8 cellular contexts compared by ENCODE assay signal in the genomic region with DNA sequence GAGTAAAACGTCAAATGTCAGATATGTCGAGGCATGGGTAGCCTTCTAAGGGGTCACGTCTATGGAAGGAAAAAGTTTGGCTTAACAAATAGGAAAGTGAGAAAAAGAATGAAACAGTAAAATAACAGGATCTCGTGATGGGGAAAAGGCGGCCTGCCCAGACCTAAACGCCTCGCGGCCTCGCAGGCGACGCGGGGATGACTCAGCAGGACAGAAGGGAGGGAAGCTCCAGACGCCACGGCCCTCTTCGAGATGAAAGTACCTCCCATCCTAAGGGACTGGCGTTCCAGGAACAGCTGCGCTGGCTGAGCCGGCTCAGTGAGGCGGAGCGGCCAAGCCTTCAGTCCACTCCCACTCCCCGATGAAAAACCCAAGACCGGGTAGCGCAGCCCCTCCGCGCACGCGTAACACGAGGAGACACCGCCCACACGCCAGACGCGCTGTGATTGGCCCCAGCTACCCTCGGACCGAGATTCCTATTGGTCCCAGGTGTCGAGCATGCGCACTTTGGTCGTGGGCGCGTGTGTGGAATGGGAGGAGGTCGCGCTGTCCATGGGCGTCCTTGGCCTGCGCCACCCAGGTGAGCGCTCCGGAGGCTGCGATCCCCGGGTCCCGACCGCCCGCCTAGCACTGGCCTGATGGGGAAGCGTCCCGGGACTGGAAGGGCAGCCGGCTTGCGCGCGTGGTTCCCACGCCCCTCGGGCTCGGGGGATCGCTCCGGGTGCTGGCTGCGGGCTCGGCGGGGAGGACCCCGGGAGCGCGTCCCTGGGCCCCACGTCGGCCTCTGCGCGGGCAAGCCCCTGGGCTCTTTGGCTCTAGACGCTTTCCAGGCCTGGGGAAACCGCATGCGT.
DNase-seq lines count a peak whose midpoint lies in the region; ATAC-seq, FAIRE-seq and TF ChIP-seq lines count a peak whose summit lies in the region.

No MANE protein-coding gene starts in this region.

- H3K27me3 ChIP-seq in keratinocyte (ENCODE audit: control insufficient read depth, extremely low read depth, insufficient read depth, low read length): no peaks in the 10 kb centered on the region

- no peaks in the 10 kb centered on the region for H3K9me3 ChIP-seq in keratinocyte (ENCODE audit: control insufficient read depth, low read depth, low read length)

- H3K79me2 ChIP-seq in keratinocyte (ENCODE audit: control insufficient read depth, insufficient read depth, low read length): peaks cover 21% of the 10 kb centered on the region

- peak; percentile 96 for DNase-seq in D341Med (ENCODE audit: low spot score)
- peak; percentile 86 for DNase-seq in NCI-H1092 treated with DMSO at 0.1 percent for 48 hours (lab: John Stamatoyannopoulos, UW)
- peak; percentile 65 to 78 (median 68) for DNase-seq in activated CD4-positive, CD25-positive, alpha-beta regulatory T cell (lab: John Stamatoyannopoulos, UW)
- DNase-seq in caudate nucleus (lab: John Stamatoyannopoulos, UW): peak in 60 of 61 donors; percentile 3 to 94 (median 84)
- DNase-seq in keratinocyte (ENCODE audit: low read depth, low spot score): peak; percentile 76
- peak; percentile 59 to 84 (median 70) for DNase-seq in stimulated activated CD4-positive, alpha-beta T cell treated with anti-CD3 and anti-CD28 coated beads, Interleukin-1b, Interleukin-23, amount 100 ng/mL, for 24 hours (ENCODE audit: low read depth in 4 of 4, low spot score in 1 of 4)
- DNase-seq in NCI-H2107 treated with DMSO at 0.1 percent for 48 hours (lab: John Stamatoyannopoulos, UW; ENCODE audit: unreplicated experiment): no peak

- H3K27ac ChIP-seq in caudate nucleus (ENCODE audit: low read depth, low read length): peak overlapping the region; percentile 83
- peak overlapping the region; percentile 69 for H3K27ac ChIP-seq in keratinocyte (ENCODE audit: control insufficient read depth, insufficient read depth, low read length)

- FAIRE-seq in keratinocyte (lab: Jason Lieb, UNC): peak; percentile 34

- TF ChIP-seq CTCF in keratinocyte (optimal IDR thresholded peaks at IDR 0.05 in 1 of 3, IDR thresholded peaks at IDR 0.05 in 1 of 3, conservative IDR thresholded peaks at IDR 0.05 in 1 of 3; ENCODE audit: extremely low read depth in 1 of 3, insufficient read depth in 2 of 3, low read length in 3 of 3): no peak

- H2AFZ ChIP-seq in keratinocyte (ENCODE audit: control insufficient read depth, low read length): peak overlapping the region; percentile 46

- peak overlapping the region; percentile 69 to 92 (median 76) for H3K4me3 ChIP-seq in keratinocyte (ENCODE audit: control insufficient read depth in 2 of 3, extremely low read depth in 1 of 3, insufficient read depth in 2 of 3, low read depth in 1 of 3, low read length in 3 of 3)

- H3K9ac ChIP-seq in keratinocyte (ENCODE audit: control insufficient read depth, extremely low read depth, insufficient read depth, low read length): peak overlapping the region; percentile 80

- no peaks in the 10 kb centered on the region for H3K4me1 ChIP-seq in keratinocyte (ENCODE audit: control insufficient read depth, extremely low read depth, insufficient read depth, low read length)

- dilution Hi-C loops in keratinocyte (cut with MboI; ENCODE audit: extremely low pct_ligation_motif_present, low sequenced_read_pairs): no loop called here

- no peaks in the 10 kb centered on the region for H4K20me1 ChIP-seq in keratinocyte (ENCODE audit: control insufficient read depth, extremely low read depth, insufficient read depth, low read length)

- H3K4me2 ChIP-seq in keratinocyte (ENCODE audit: control insufficient read depth, extremely low read depth, insufficient read depth, low read depth, low read length): peak overlapping the region; percentile 30

- peaks cover 0 to 2% of the 10 kb centered on the region in 2 experiments for H3K36me3 ChIP-seq in keratinocyte (ENCODE audit: control insufficient read depth in 2 of 2, extremely low read depth in 1 of 2, insufficient read depth in 2 of 2, low read length in 2 of 2)

- no peaks in the 10 kb centered on the region for H3K9me1 ChIP-seq in keratinocyte (ENCODE audit: control insufficient read depth, extremely low read depth, insufficient read depth, low read length)

- peak; percentile 92 for ATAC-seq in GM21786 (IDR thresholded peaks at IDR 0.05; ENCODE audit: unreplicated experiment)
